Comparison of ENCODE assay signal across 16 cellular contexts in genomic region chr2:101775092-101775491, GRCh38.
DNase-seq lines count a peak whose midpoint lies in the region; TF ChIP-seq lines count a peak whose summit lies in the region.
"Had no signal": no experiment of that assay in that cellular context is flagged by ENCODE, and none has a peak within 500 bp of the region (broad histone marks: within the 10 kb centered on the region; RNA-seq: fewer than 3 reads in every experiment).

No MANE protein-coding gene starts in this region.

- H3K4me3 Mint-ChIP-seq in T-helper 1 cell treated with Interleukin-12 subunit alpha and Interleukin-12 subunit beta and Interleukin-4 antibody, amounts not matched to agents 30 μg/mL and 1 μg/mL, for 36 hours, result no peak overlapping the region
- H3K4me3 Mint-ChIP-seq in HFFc6, result no peak overlapping the region
- peak overlapping the region in 2 of 5 experiments; percentile 14 to 65 for H3K4me3 Mint-ChIP-seq in brain
- H3K4me3 Mint-ChIP-seq in nephron progenitor cell, result no peak overlapping the region
- H3K4me3 Mint-ChIP-seq: activated naive CD4-positive, alpha-beta T cell treated with anti-CD3 and anti-CD28 coated beads for 36 hours; endodermal cell had no signal

- H3K27ac Mint-ChIP-seq in T-helper 1 cell treated with Interleukin-12 subunit alpha and Interleukin-12 subunit beta and Interleukin-4 antibody, amounts not matched to agents 30 μg/mL and 1 μg/mL, for 36 hours, result peak overlapping the region; percentile 1
- peak overlapping the region; percentile 2; the same call in 1 of the 2 replicates for H3K27ac Mint-ChIP-seq in HFFc6
- peak overlapping the region in 4 of 5 experiments; percentile 32 to 58 (median 46) for H3K27ac Mint-ChIP-seq in brain
- peak overlapping the region; percentile 52 for H3K27ac Mint-ChIP-seq in nephron progenitor cell
- H3K27ac Mint-ChIP-seq: activated naive CD4-positive, alpha-beta T cell treated with anti-CD3 and anti-CD28 coated beads for 36 hours had no signal

- H3K4me1 Mint-ChIP-seq in T-helper 1 cell treated with Interleukin-12 subunit alpha and Interleukin-12 subunit beta and Interleukin-4 antibody, amounts not matched to agents 30 μg/mL and 1 μg/mL, for 36 hours (ENCODE audit: low read depth), result peaks cover 57% of the 10 kb centered on the region
- H3K4me1 Mint-ChIP-seq in HFFc6 (ENCODE audit: low read depth), result peaks cover 83% of the 10 kb centered on the region
- peaks cover 96% of the 10 kb centered on the region for H3K4me1 Mint-ChIP-seq in brain
- H3K4me1 Mint-ChIP-seq in nephron progenitor cell, result peaks cover 81% of the 10 kb centered on the region

- DNase-seq in T-helper 1 cell (no peak), HFFc6 (no peak), nephron progenitor cell (no peak), activated gamma-delta T cell treated with Interleukin-2 at 50 U/mL for 16 hours (no peak), NCI-H1417 treated with DMSO at 0.1 percent for 48 hours (lab: John Stamatoyannopoulos, UW) (no peak), retina (no peak)
- DNase-seq: activated CD4-positive, alpha-beta T cell treated with anti-CD3 and anti-CD28 coated beads for 4 hours; activated naive CD4-positive, alpha-beta T cell treated with anti-CD3 and anti-CD28 coated beads for 36 hours; C1 segment of cervical spinal cord; endodermal cell; lower lobe of right lung; NCI-H187; NCI-H446; stimulated activated CD4-positive, alpha-beta T cell treated with anti-CD3 and anti-CD28 coated beads, Interleukin-1b, Interleukin-23, amount 100 ng/mL, for 48 hours had no signal

- H3K27me3 Mint-ChIP-seq in T-helper 1 cell treated with Interleukin-12 subunit alpha and Interleukin-12 subunit beta and Interleukin-4 antibody, amounts not matched to agents 30 μg/mL and 1 μg/mL, for 36 hours (ENCODE audit: low read depth), result no peaks in the 10 kb centered on the region
- H3K27me3 Mint-ChIP-seq in HFFc6 (ENCODE audit: insufficient read depth) (peaks cover 2% of the 10 kb centered on the region; the same call in 1 of the 2 replicates), brain (no peaks in the 10 kb centered on the region), nephron progenitor cell (ENCODE audit: low read depth, poor library complexity) (no peaks in the 10 kb centered on the region)

- TF ChIP-seq CTCF in HFFc6 (IDR thresholded peaks at IDR 0.05) (no peak), brain (conservative IDR thresholded peaks at IDR 0.05) (no peak), nephron progenitor cell (IDR thresholded peaks at IDR 0.05) (no peak)

- H3K9me3 Mint-ChIP-seq in T-helper 1 cell treated with Interleukin-12 subunit alpha and Interleukin-12 subunit beta and Interleukin-4 antibody, amounts not matched to agents 30 μg/mL and 1 μg/mL, for 36 hours, result no peaks in the 10 kb centered on the region
- H3K9me3 Mint-ChIP-seq in HFFc6, result no peaks in the 10 kb centered on the region
- H3K9me3 Mint-ChIP-seq in brain, result peaks cover 0 to 6% (median 0%) of the 10 kb centered on the region in 5 experiments
- H3K9me3 Mint-ChIP-seq in nephron progenitor cell, result peaks cover 9% of the 10 kb centered on the region
- H3K9me3 Mint-ChIP-seq: activated naive CD4-positive, alpha-beta T cell treated with anti-CD3 and anti-CD28 coated beads for 36 hours; endodermal cell had no signal

- H3K36me3 Mint-ChIP-seq in T-helper 1 cell treated with Interleukin-12 subunit alpha and Interleukin-12 subunit beta and Interleukin-4 antibody, amounts not matched to agents 30 μg/mL and 1 μg/mL, for 36 hours (ENCODE audit: low read depth), result peaks cover 2% of the 10 kb centered on the region
- H3K36me3 Mint-ChIP-seq in HFFc6 (ENCODE audit: low read depth), result peaks cover 6% of the 10 kb centered on the region
- peaks cover 13% of the 10 kb centered on the region for H3K36me3 Mint-ChIP-seq in brain
- peaks cover 21% of the 10 kb centered on the region for H3K36me3 Mint-ChIP-seq in nephron progenitor cell (ENCODE audit: low read depth)

Comparison
In these comparisons a context has a peak if more than half of its experiments do, and no peak if none do; other contexts are left out.
1. H3K27ac Mint-ChIP-seq: peak in every context shown above with its lines; median percentile 52 in nephron progenitor cell; 46 in brain; 2 in HFFc6; 1 in T-helper 1 cell treated with Interleukin-12 subunit alpha and Interleukin-12 subunit beta and Interleukin-4 antibody, amounts not matched to agents 30 μg/mL and 1 μg/mL, for 36 hours.